ENCODE assay signal across 14 cellular contexts in genomic region chr3:139893963-139894637, GRCh38. TPM values are rescaled to one million over a fixed set of nuclear protein-coding genes. Genes with fewer than 3 reads are reported as not detected.
"Had no signal": no experiment of that assay in that cellular context is flagged by ENCODE, and none has a peak within 500 bp of the region (broad histone marks: within the 10 kb centered on the region; RNA-seq: fewer than 3 reads in every experiment).

No MANE protein-coding gene starts in this region.

- H3K27ac ChIP-seq: cardiac muscle cell, psoas muscle had no signal

- ATAC-seq: activated CD8-positive, alpha-beta T cell treated with anti-CD3 and anti-CD28 coated beads, Interleukin-2, amount 10 ng/mL, durations not matched to agents 7 days and 5 days; naive thymus-derived CD8-positive, alpha-beta T cell; stimulated activated naive CD8-positive, alpha-beta T cell treated with anti-CD3 and anti-CD28 coated beads, Interleukin-15, Interleukin-2, amounts not matched to agents 100 U/mL and 50 U/mL, for 24 hours had no signal

- H3K4me1 ChIP-seq: psoas muscle had no signal

- H3K36me3 ChIP-seq: cardiac muscle cell had no signal

- H3K9ac ChIP-seq: SK-N-SH had no signal

- H3K27me3 ChIP-seq: cardiac muscle cell had no signal

- H3K4me3 ChIP-seq: cardiac muscle cell, coronary artery, psoas muscle had no signal

- DNase-seq: activated CD4-positive, alpha-beta T cell treated with anti-CD3 and anti-CD28 coated beads for 4 hours; activated CD8-positive, alpha-beta memory T cell treated with anti-CD3 and anti-CD28 coated beads, Interleukin-2, amount 50 U/mL, for 48 hours; activated CD8-positive, alpha-beta T cell treated with anti-CD3 and anti-CD28 coated beads, Interleukin-2, amount 10 ng/mL, durations not matched to agents 7 days and 5 days; activated naive CD4-positive, alpha-beta T cell; effector memory CD4-positive, alpha-beta T cell; naive thymus-derived CD8-positive, alpha-beta T cell; SK-N-SH; stimulated activated CD4-positive, alpha-beta T cell treated with anti-CD3 and anti-CD28 coated beads, Interleukin-12 subunit alpha, Interleukin-12 subunit beta, amount 100 ng/mL, for 4 hours; stimulated activated naive CD8-positive, alpha-beta T cell treated with anti-CD3 and anti-CD28 coated beads, Interleukin-15, Interleukin-2, amounts not matched to agents 100 U/mL and 50 U/mL, for 24 hours; T-helper 1 cell had no signal

- H3K9me3 ChIP-seq: psoas muscle, SK-N-SH had no signal

- H3K4me2 ChIP-seq: SK-N-SH had no signal

RNA-seq across cellular contexts. Expression of gene CLSTN2, which starts 40.9 kb away (rescaled TPM):
- total RNA-seq: activated CD8-positive, alpha-beta T cell treated with anti-CD3 and anti-CD28 coated beads, Interleukin-2, amount 10 ng/mL, durations not matched to agents 7 days and 5 days; mononuclear cell; naive thymus-derived CD8-positive, alpha-beta T cell had no signal
- polyA plus RNA-seq: naive thymus-derived CD8-positive, alpha-beta T cell had no signal
